In the genomic region with DNA sequence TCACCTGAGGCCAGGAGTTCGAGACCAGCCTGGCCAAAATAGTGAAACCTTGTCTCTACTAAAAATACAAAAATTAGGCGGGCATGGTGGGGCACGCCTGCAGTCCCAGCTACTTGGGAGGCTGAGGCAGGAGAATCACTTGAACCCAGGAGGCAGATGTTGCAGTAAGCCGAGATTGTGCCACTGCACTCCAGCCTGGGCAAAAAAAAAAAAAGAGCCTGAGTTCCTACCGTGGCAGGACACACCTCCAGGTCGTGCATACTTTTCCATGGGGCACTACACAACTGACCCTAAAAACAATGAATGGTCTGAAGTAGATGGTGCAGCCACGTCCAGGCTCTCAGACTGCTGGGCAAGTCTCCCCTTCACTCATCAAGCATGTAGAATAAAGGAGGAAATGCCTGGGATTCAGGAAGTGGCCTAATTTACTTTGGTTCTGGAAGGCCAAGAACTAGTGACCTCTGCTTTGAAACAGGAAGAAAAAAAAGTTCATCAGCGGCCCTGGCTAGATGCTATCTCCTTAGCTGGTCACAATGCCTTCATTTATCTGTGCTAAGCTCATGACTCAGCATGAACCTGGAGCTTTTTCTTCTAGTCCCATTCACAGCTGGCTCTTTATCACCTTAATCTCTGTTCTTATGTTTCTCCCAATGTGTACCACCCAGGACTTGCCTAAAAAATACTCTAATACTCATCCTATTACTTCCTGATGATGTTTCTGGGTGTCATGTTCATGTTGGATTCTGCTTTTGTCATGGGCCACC, we compare ENCODE assay signal across 2 cellular contexts.
TF ChIP-seq lines count a peak whose summit lies in the region.

No MANE protein-coding gene starts in this region.

TF ChIP-seq in K562, 482 proteins besides CTCF, POLR2A, EP300 and RAD21 (continues in another document):
- TF ChIP-seq ZNF77 (CRISPR knock-in tag; IDR thresholded peaks at IDR 0.05) (no peak), BDP1 (IDR thresholded peaks at IDR 0.05; ENCODE audit: insufficient read depth, insufficient read length) (no peak), RBM17 (IDR thresholded peaks at IDR 0.05; ENCODE audit: borderline replicate concordance, low read depth, low read length) (no peak), NCOA6 (IDR thresholded peaks at IDR 0.05) (no peak), CXXC5 (CRISPR knock-in tag; IDR thresholded peaks at IDR 0.05) (peak; percentile 40; the same call in 1 of the 2 replicates), ZNF76 (CRISPR knock-in tag; IDR thresholded peaks at IDR 0.05; ENCODE audit: borderline replicate concordance) (no peak), TOE1 (IDR thresholded peaks at IDR 0.05; ENCODE audit: borderline replicate concordance) (no peak), TOE1 (CRISPR knock-in tag; IDR thresholded peaks at IDR 0.05; ENCODE audit: borderline replicate concordance, low read depth) (no peak), ZSCAN29 (IDR thresholded peaks at IDR 0.05) (no peak), VEZF1 (CRISPR knock-in tag; IDR thresholded peaks at IDR 0.05) (peak; percentile 38; the same call in 1 of the 2 replicates), SIX5 (IDR thresholded peaks at IDR 0.05; ENCODE audit: borderline replicate concordance in 1 of 2, insufficient read depth in 1 of 2, low read depth in 1 of 2, low read length in 2 of 2) (no peak), PHTF2 (CRISPR knock-in tag; IDR thresholded peaks at IDR 0.05) (no peak), MAZ (CRISPR knock-in tag; conservative IDR thresholded peaks at IDR 0.05 in 1 of 2, IDR thresholded peaks at IDR 0.05 in 1 of 2) (no peak), HMG20A (CRISPR knock-in tag; conservative IDR thresholded peaks at IDR 0.05) (no peak), U2AF1 (optimal IDR thresholded peaks at IDR 0.05; ENCODE audit: low read depth, low read length) (no peak), RBM25 (IDR thresholded peaks at IDR 0.05; ENCODE audit: low read depth, low read length, severe bottlenecking) (no peak), CBFA2T2 (conservative IDR thresholded peaks at IDR 0.05) (0 out of 2 replicates have a peak, but pooled peaks have one; percentile 30), FOXJ2 (tag; IDR thresholded peaks at IDR 0.05) (peak; percentile 81), JUND (IDR thresholded peaks at IDR 0.05; ENCODE audit: borderline replicate concordance, low read depth, low read length) (peak; percentile 75), JUND (tag; IDR thresholded peaks at IDR 0.05; ENCODE audit: borderline replicate concordance, low read depth, low read length) (peak; percentile 81; the same call in 2 of the 3 replicates), ZNF699 (CRISPR knock-in tag; IDR thresholded peaks at IDR 0.05; ENCODE audit: insufficient replicate concordance) (no peak), CHD2 (IDR thresholded peaks at IDR 0.05; ENCODE audit: low read depth, low read length) (no peak), FOXM1 (IDR thresholded peaks at IDR 0.05; ENCODE audit: low read depth) (no peak; the same call in 1 of the 2 replicates), FOXM1 (CRISPR knock-in tag; IDR thresholded peaks at IDR 0.05; ENCODE audit: low read depth) (no peak), SNIP1 (IDR thresholded peaks at IDR 0.05; ENCODE audit: low read depth) (no peak), TCF3 (CRISPR knock-in tag; IDR thresholded peaks at IDR 0.05) (no peak), ZBTB17 (CRISPR knock-in tag; IDR thresholded peaks at IDR 0.05) (no peak), MTF1 (CRISPR knock-in tag; IDR thresholded peaks at IDR 0.05; ENCODE audit: borderline replicate concordance) (no peak), ZNF431 (CRISPR knock-in tag; IDR thresholded peaks at IDR 0.05) (no peak), SNRNP70 (optimal IDR thresholded peaks at IDR 0.05; ENCODE audit: low read depth, low read length) (no peak), TAL1 (IDR thresholded peaks at IDR 0.05) (0 out of 2 replicates have a peak, but pooled peaks have one; percentile 16), STAT5A (IDR thresholded peaks at IDR 0.05; ENCODE audit: borderline replicate concordance, low read length) (no peak)
- TF ChIP-seq, protein P1, sequence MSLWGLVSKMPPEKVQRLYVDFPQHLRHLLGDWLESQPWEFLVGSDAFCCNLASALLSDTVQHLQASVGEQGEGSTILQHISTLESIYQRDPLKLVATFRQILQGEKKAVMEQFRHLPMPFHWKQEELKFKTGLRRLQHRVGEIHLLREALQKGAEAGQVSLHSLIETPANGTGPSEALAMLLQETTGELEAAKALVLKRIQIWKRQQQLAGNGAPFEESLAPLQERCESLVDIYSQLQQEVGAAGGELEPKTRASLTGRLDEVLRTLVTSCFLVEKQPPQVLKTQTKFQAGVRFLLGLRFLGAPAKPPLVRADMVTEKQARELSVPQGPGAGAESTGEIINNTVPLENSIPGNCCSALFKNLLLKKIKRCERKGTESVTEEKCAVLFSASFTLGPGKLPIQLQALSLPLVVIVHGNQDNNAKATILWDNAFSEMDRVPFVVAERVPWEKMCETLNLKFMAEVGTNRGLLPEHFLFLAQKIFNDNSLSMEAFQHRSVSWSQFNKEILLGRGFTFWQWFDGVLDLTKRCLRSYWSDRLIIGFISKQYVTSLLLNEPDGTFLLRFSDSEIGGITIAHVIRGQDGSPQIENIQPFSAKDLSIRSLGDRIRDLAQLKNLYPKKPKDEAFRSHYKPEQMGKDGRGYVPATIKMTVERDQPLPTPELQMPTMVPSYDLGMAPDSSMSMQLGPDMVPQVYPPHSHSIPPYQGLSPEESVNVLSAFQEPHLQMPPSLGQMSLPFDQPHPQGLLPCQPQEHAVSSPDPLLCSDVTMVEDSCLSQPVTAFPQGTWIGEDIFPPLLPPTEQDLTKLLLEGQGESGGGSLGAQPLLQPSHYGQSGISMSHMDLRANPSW (CRISPR knock-in tag; IDR thresholded peaks at IDR 0.05), result no peak
- TF ChIP-seq, protein P2, sequence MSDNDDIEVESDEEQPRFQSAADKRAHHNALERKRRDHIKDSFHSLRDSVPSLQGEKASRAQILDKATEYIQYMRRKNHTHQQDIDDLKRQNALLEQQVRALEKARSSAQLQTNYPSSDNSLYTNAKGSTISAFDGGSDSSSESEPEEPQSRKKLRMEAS (CRISPR knock-in tag; IDR thresholded peaks at IDR 0.05), result no peak
- TF ChIP-seq, protein P3, sequence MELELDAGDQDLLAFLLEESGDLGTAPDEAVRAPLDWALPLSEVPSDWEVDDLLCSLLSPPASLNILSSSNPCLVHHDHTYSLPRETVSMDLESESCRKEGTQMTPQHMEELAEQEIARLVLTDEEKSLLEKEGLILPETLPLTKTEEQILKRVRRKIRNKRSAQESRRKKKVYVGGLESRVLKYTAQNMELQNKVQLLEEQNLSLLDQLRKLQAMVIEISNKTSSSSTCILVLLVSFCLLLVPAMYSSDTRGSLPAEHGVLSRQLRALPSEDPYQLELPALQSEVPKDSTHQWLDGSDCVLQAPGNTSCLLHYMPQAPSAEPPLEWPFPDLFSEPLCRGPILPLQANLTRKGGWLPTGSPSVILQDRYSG (tag; conservative IDR thresholded peaks at IDR 0.05; ENCODE audit: low read depth), result no peak; the same call in 1 of the 2 replicates

TF ChIP-seq in HepG2, 621 proteins besides CTCF, POLR2A, EP300 and RAD21 (continues in another document):
- TF ChIP-seq, protein P4, sequence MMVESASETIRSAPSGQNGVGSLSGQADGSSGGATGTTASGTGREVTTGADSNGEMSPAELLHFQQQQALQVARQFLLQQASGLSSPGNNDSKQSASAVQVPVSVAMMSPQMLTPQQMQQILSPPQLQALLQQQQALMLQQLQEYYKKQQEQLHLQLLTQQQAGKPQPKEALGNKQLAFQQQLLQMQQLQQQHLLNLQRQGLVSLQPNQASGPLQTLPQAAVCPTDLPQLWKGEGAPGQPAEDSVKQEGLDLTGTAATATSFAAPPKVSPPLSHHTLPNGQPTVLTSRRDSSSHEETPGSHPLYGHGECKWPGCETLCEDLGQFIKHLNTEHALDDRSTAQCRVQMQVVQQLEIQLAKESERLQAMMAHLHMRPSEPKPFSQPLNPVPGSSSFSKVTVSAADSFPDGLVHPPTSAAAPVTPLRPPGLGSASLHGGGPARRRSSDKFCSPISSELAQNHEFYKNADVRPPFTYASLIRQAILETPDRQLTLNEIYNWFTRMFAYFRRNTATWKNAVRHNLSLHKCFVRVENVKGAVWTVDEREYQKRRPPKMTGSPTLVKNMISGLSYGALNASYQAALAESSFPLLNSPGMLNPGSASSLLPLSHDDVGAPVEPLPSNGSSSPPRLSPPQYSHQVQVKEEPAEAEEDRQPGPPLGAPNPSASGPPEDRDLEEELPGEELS (CRISPR knock-in tag; IDR thresholded peaks at IDR 0.05), result peak; percentile 90
- TF ChIP-seq ZNF513 (CRISPR knock-in tag; conservative IDR thresholded peaks at IDR 0.05) (0 out of 2 replicates have a peak, but pooled peaks have one; percentile 63), ZNF558 (CRISPR knock-in tag; IDR thresholded peaks at IDR 0.05; ENCODE audit: borderline replicate concordance) (no peak), SKI (IDR thresholded peaks at IDR 0.05; ENCODE audit: partially characterized antibody) (no peak), PHF21A (CRISPR knock-in tag; IDR thresholded peaks at IDR 0.05) (peak; percentile 96), ZNF672 (CRISPR knock-in tag; IDR thresholded peaks at IDR 0.05) (no peak), ZNF547 (CRISPR knock-in tag; IDR thresholded peaks at IDR 0.05) (0 out of 2 replicates have a peak, but pooled peaks have one; percentile 79), GPBP1L1 (CRISPR knock-in tag; IDR thresholded peaks at IDR 0.05) (no peak), NCOA2 (CRISPR knock-in tag; IDR thresholded peaks at IDR 0.05) (peak; percentile 97), SOX6 (IDR thresholded peaks at IDR 0.05) (no peak), SOX6 (CRISPR knock-in tag; IDR thresholded peaks at IDR 0.05) (peak; percentile 94), NR3C1 (CRISPR knock-in tag; IDR thresholded peaks at IDR 0.05) (no peak), GTF2F1 (IDR thresholded peaks at IDR 0.05; ENCODE audit: low read length) (no peak), AFF4 (CRISPR knock-in tag; IDR thresholded peaks at IDR 0.05) (0 out of 2 replicates have a peak, but pooled peaks have one; percentile 79), ZNF720 (CRISPR knock-in tag; IDR thresholded peaks at IDR 0.05) (no peak), ZFP36 (IDR thresholded peaks at IDR 0.05; ENCODE audit: borderline replicate concordance, low read depth, low read length, partially characterized antibody) (no peak), CBX1 (IDR thresholded peaks at IDR 0.05; ENCODE audit: low read depth) (peak; percentile 87), FLYWCH1 (CRISPR knock-in tag; IDR thresholded peaks at IDR 0.05) (no peak), CENPX (CRISPR knock-in tag; IDR thresholded peaks at IDR 0.05) (no peak), ZNF607 (CRISPR knock-in tag; IDR thresholded peaks at IDR 0.05; ENCODE audit: borderline replicate concordance) (no peak; the same call in 1 of the 2 replicates), PBX3 (CRISPR knock-in tag; IDR thresholded peaks at IDR 0.05; ENCODE audit: borderline replicate concordance) (no peak), POLR2G (IDR thresholded peaks at IDR 0.05; ENCODE audit: low read depth, low read length) (peak; percentile 74; the same call in 1 of the 2 replicates)
- TF ChIP-seq, protein P5, sequence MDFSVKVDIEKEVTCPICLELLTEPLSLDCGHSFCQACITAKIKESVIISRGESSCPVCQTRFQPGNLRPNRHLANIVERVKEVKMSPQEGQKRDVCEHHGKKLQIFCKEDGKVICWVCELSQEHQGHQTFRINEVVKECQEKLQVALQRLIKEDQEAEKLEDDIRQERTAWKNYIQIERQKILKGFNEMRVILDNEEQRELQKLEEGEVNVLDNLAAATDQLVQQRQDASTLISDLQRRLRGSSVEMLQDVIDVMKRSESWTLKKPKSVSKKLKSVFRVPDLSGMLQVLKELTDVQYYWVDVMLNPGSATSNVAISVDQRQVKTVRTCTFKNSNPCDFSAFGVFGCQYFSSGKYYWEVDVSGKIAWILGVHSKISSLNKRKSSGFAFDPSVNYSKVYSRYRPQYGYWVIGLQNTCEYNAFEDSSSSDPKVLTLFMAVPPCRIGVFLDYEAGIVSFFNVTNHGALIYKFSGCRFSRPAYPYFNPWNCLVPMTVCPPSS (IDR thresholded peaks at IDR 0.05), result no peak
